9 cellular contexts compared by ENCODE assay signal in the genomic region with DNA sequence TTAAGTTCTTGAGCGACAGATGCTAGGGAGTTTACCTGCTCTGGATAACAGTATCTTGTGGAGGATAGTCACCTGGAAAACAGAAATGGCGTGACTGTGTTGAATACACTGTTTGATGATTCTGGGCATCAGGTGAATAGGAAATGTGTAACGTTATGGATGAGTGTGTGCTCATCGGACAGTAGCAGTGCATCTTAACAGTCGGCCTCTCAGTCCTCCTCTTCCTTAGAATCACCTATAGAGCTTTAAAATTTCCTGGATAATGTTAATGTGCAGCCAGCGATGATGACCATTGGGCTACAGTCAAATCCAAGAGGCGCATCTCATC.
DNase-seq lines count a peak whose midpoint lies in the region; ATAC-seq and TF ChIP-seq lines count a peak whose summit lies in the region.
"Had no signal": no experiment of that assay in that cellular context is flagged by ENCODE, and none has a peak within 500 bp of the region (broad histone marks: within the 10 kb centered on the region; RNA-seq: fewer than 3 reads in every experiment).

No MANE protein-coding gene starts in this region.

- H3K9me3 ChIP-seq in SU-DHL-6 (ENCODE audit: insufficient read depth, low read length), result no peaks in the 10 kb centered on the region
- H3K9me3 ChIP-seq: heart right ventricle had no signal

- intact Hi-C loops in activated CD4-positive, alpha-beta T cell treated with anti-CD3 and anti-CD28 coated beads for 36 hours (cut with DNase I, micrococcal nuclease), result no loop called here
- intact Hi-C loops in head of caudate nucleus (cut with DNase I), result no loop called here

- CTCF ChIA-PET in activated CD4-positive, alpha-beta T cell treated with anti-CD3 and anti-CD28 coated beads for 36 hours (lab: Charles Lee), result interaction anchor here (0.6 to 0.9 kb wide), 3 partner anchors 10 to 515 kb away, joined by 3 to 4 read pairs (median 3); no protein-coding TSS in a partner anchor

- H3K27ac Mint-ChIP-seq in activated CD4-positive, alpha-beta T cell treated with anti-CD3 and anti-CD28 coated beads for 36 hours, result peak overlapping the region; percentile 79
- H3K27ac Mint-ChIP-seq in stimulated activated effector memory CD8-positive, alpha-beta T cell treated with anti-CD3 and anti-CD28 coated beads, Interleukin-12 subunit alpha, Interleukin-12 subunit beta, amount 100 ng/mL, for 72 hours, result peak overlapping the region; percentile 93

- peak overlapping the region; percentile 97 for H2AFZ ChIP-seq in SU-DHL-6 (ENCODE audit: low read depth, low read length, severe bottlenecking)

- no peaks in the 10 kb centered on the region for H3K9me3 Mint-ChIP-seq in activated CD4-positive, alpha-beta T cell treated with anti-CD3 and anti-CD28 coated beads for 36 hours (ENCODE audit: low read depth)
- no peaks in the 10 kb centered on the region for H3K9me3 Mint-ChIP-seq in stimulated activated effector memory CD8-positive, alpha-beta T cell treated with anti-CD3 and anti-CD28 coated beads, Interleukin-12 subunit alpha, Interleukin-12 subunit beta, amount 100 ng/mL, for 72 hours

- H3F3A ChIP-seq in SU-DHL-6 (ENCODE audit: insufficient read depth), result 0 out of 2 replicates have a peak, but pooled peaks cover 7% of the 10 kb centered on the region

- H3K27me3 ChIP-seq in SU-DHL-6 (ENCODE audit: low read length) (no peaks in the 10 kb centered on the region), foreskin keratinocyte (no peaks in the 10 kb centered on the region)

- H3K4me3 ChIP-seq in SU-DHL-6 (ENCODE audit: insufficient read depth, low read length, poor library complexity, severe bottlenecking), result peak overlapping the region; percentile 75

- H3K4me2 ChIP-seq in SU-DHL-6 (ENCODE audit: low read depth, low read length, poor library complexity, severe bottlenecking), result peak overlapping the region; percentile 63

- peaks cover 23% of the 10 kb centered on the region for H3K4me1 Mint-ChIP-seq in activated CD4-positive, alpha-beta T cell treated with anti-CD3 and anti-CD28 coated beads for 36 hours
- H3K4me1 Mint-ChIP-seq in stimulated activated effector memory CD8-positive, alpha-beta T cell treated with anti-CD3 and anti-CD28 coated beads, Interleukin-12 subunit alpha, Interleukin-12 subunit beta, amount 100 ng/mL, for 72 hours, result peaks cover 15% of the 10 kb centered on the region

- H3K79me2 ChIP-seq in SU-DHL-6 (ENCODE audit: insufficient read depth, low read length), result peaks cover 29% of the 10 kb centered on the region

- peak overlapping the region; percentile 78 for H3K4me3 Mint-ChIP-seq in activated CD4-positive, alpha-beta T cell treated with anti-CD3 and anti-CD28 coated beads for 36 hours
- peak overlapping the region; percentile 92 for H3K4me3 Mint-ChIP-seq in stimulated activated effector memory CD8-positive, alpha-beta T cell treated with anti-CD3 and anti-CD28 coated beads, Interleukin-12 subunit alpha, Interleukin-12 subunit beta, amount 100 ng/mL, for 72 hours

- POLR2A ChIA-PET in activated CD4-positive, alpha-beta T cell treated with anti-CD3 and anti-CD28 coated beads for 36 hours (lab: Charles Lee), result no interaction called here

- H3K9ac ChIP-seq in SU-DHL-6 (ENCODE audit: low read length), result peak overlapping the region; percentile 68

- H3K27me3 Mint-ChIP-seq in activated CD4-positive, alpha-beta T cell treated with anti-CD3 and anti-CD28 coated beads for 36 hours, result no peaks in the 10 kb centered on the region

- H3K9me2 ChIP-seq in SU-DHL-6 (replicated peaks; ENCODE audit: insufficient read depth, low read length), result no peaks in the 10 kb centered on the region

- no peak for ATAC-seq in activated CD4-positive, alpha-beta T cell treated with anti-CD3 and anti-CD28 coated beads for 36 hours
- ATAC-seq in foreskin keratinocyte (no peak), GM21737 (IDR thresholded peaks at IDR 0.05; ENCODE audit: unreplicated experiment) (no peak)
- no peak for ATAC-seq in stimulated activated effector memory CD8-positive, alpha-beta T cell treated with anti-CD3 and anti-CD28 coated beads, Interleukin-12 subunit alpha, Interleukin-12 subunit beta, amount 100 ng/mL, for 72 hours
- ATAC-seq: heart right ventricle had no signal

- peaks cover 11% of the 10 kb centered on the region for H3K4me1 ChIP-seq in foreskin keratinocyte

- H4K20me1 ChIP-seq in SU-DHL-6 (ENCODE audit: low read depth, low read length), result no peaks in the 10 kb centered on the region

- H3K36me3 Mint-ChIP-seq in activated CD4-positive, alpha-beta T cell treated with anti-CD3 and anti-CD28 coated beads for 36 hours (ENCODE audit: low read depth), result no peaks in the 10 kb centered on the region
- H3K36me3 Mint-ChIP-seq in stimulated activated effector memory CD8-positive, alpha-beta T cell treated with anti-CD3 and anti-CD28 coated beads, Interleukin-12 subunit alpha, Interleukin-12 subunit beta, amount 100 ng/mL, for 72 hours, result peaks cover 6% of the 10 kb centered on the region

- TF ChIP-seq CTCF in SU-DHL-6 (IDR thresholded peaks at IDR 0.05; ENCODE audit: insufficient read depth, low read length, poor library complexity, severe bottlenecking), result no peak
- no peak for TF ChIP-seq CTCF in foreskin keratinocyte (conservative IDR thresholded peaks at IDR 0.05)
- TF ChIP-seq CTCF in GM10266 (IDR thresholded peaks at IDR 0.05; ENCODE audit: control insufficient read depth, insufficient read depth, low read depth, missing control alignments), result no peak

- no peak overlapping the region for H3K27ac ChIP-seq in SU-DHL-6 (ENCODE audit: low read depth, low read length)
- peak overlapping the region; percentile 73 for H3K27ac ChIP-seq in foreskin keratinocyte
- H3K27ac ChIP-seq: heart right ventricle had no signal

- no peaks in the 10 kb centered on the region for H3K36me3 ChIP-seq in SU-DHL-6 (ENCODE audit: low read length)
- H3K36me3 ChIP-seq: heart right ventricle had no signal

- no peak for DNase-seq in activated CD4-positive, alpha-beta T cell treated with anti-CD3 and anti-CD28 coated beads for 36 hours
- no peak for DNase-seq in activated CD4-positive, alpha-beta T cell treated with anti-CD3 and anti-CD28 coated beads, Interleukin-2, amount 50 U/mL, for 48 hours
- DNase-seq in foreskin keratinocyte, result no peak
- no peak for DNase-seq in stimulated activated effector memory CD8-positive, alpha-beta T cell treated with anti-CD3 and anti-CD28 coated beads, Interleukin-12 subunit alpha, Interleukin-12 subunit beta, amount 100 ng/mL, for 72 hours (ENCODE audit: low spot score in 2 of 2)
- DNase-seq in GM10266 (ENCODE audit: extremely low spot score), result no peak
- no peak for DNase-seq in head of caudate nucleus
- DNase-seq: heart right ventricle had no signal
